Comparison of ENCODE assay signal across 17 cellular contexts in the genomic region with DNA sequence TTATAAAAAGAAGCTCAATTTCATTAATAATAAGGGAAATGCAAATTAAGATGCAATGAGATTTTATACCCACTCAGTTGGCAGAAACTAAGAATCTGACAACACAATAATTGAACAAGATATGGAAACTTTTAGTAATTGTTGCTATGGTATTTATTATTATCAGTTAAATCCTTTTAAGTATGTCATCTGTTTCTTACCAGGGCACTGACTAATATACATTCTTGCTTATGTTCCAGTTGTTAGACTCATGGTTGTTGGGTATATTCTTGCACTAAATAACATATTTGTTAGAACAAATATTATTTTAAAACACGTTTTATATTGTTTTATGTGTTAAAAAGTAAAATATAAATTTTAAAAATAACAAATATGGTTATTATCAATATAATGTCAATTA.
A peak's percentile ranks its signal among the peaks of the same experiment; 100 is the strongest.
DNase-seq lines count a peak whose midpoint lies in the region; ATAC-seq, FAIRE-seq and TF ChIP-seq lines count a peak whose summit lies in the region.
"Had no signal": no experiment of that assay in that cellular context is flagged by ENCODE, and none has a peak within 500 bp of the region (broad histone marks: within the 10 kb centered on the region; RNA-seq: fewer than 3 reads in every experiment).

No MANE protein-coding gene starts in this region.

- H3K4me1 ChIP-seq in GM23248 (ENCODE audit: insufficient read depth): peaks cover 14% of the 10 kb centered on the region; the same call in 1 of the 2 replicates
- H3K4me1 ChIP-seq in small intestine (ENCODE audit: control insufficient read depth in 2 of 2, insufficient read depth in 1 of 2, low read depth in 1 of 2, low read length in 1 of 2): no peaks in the 10 kb centered on the region
- H3K4me1 ChIP-seq: BLaER1 had no signal

- H3K9me3 Mint-ChIP-seq in activated CD8-positive, alpha-beta memory T cell treated with anti-CD3 and anti-CD28 coated beads, Interleukin-2, amount 10 ng/mL, durations not matched to agents 7 days and 5 days (ENCODE audit: low read depth): no peaks in the 10 kb centered on the region
- H3K9me3 Mint-ChIP-seq: GM23338 had no signal

- no peaks in the 10 kb centered on the region for H3K4me1 Mint-ChIP-seq in activated CD8-positive, alpha-beta memory T cell treated with anti-CD3 and anti-CD28 coated beads, Interleukin-2, amount 10 ng/mL, durations not matched to agents 7 days and 5 days
- H3K4me1 Mint-ChIP-seq: CD8-positive, alpha-beta memory T cell had no signal

- FAIRE-seq in small intestine (lab: Jason Lieb, UNC): peak; percentile 15
- FAIRE-seq: GM12878, GM18507 had no signal

- H3K9me3 ChIP-seq in GM23248 (ENCODE audit: low read depth) (no peaks in the 10 kb centered on the region), small intestine (ENCODE audit: control insufficient read depth, low read depth) (no peaks in the 10 kb centered on the region)
- H3K9me3 ChIP-seq: BLaER1 had no signal

- in situ Hi-C loops in GM23248 (cut with MboI): no loop called here

- H3K9ac ChIP-seq in GM23248: no peak overlapping the region
- H3K9ac ChIP-seq: BLaER1 had no signal

- no peaks in the 10 kb centered on the region for H3K27me3 Mint-ChIP-seq in activated CD8-positive, alpha-beta memory T cell treated with anti-CD3 and anti-CD28 coated beads, Interleukin-2, amount 10 ng/mL, durations not matched to agents 7 days and 5 days
- H3K27me3 Mint-ChIP-seq: CD8-positive, alpha-beta memory T cell had no signal

- H3F3A ChIP-seq in GM23248 (ENCODE audit: insufficient read depth): 0 out of 2 replicates have a peak, but pooled peaks cover 5% of the 10 kb centered on the region

- H3K27ac ChIP-seq in GM23248: no peak overlapping the region
- H3K27ac ChIP-seq in small intestine (ENCODE audit: low read depth in 1 of 2, low read length in 1 of 2): no peak overlapping the region
- H3K27ac ChIP-seq: BLaER1 had no signal

- ATAC-seq in GM18909 (IDR thresholded peaks at IDR 0.05; ENCODE audit: poor library complexity, unreplicated experiment): no peak
- no peak for ATAC-seq in activated CD8-positive, alpha-beta memory T cell treated with anti-CD3 and anti-CD28 coated beads, Interleukin-2, amount 10 ng/mL, durations not matched to agents 7 days and 5 days
- ATAC-seq: GM12878, GM23338 had no signal

- no peaks in the 10 kb centered on the region for H3K36me3 Mint-ChIP-seq in activated CD8-positive, alpha-beta memory T cell treated with anti-CD3 and anti-CD28 coated beads, Interleukin-2, amount 10 ng/mL, durations not matched to agents 7 days and 5 days
- H3K36me3 Mint-ChIP-seq: CD8-positive, alpha-beta memory T cell had no signal

- H3K4me3 Mint-ChIP-seq in activated CD8-positive, alpha-beta memory T cell treated with anti-CD3 and anti-CD28 coated beads, Interleukin-2, amount 10 ng/mL, durations not matched to agents 7 days and 5 days: no peak overlapping the region
- H3K4me3 Mint-ChIP-seq: CD8-positive, alpha-beta memory T cell; GM23338 had no signal

- no peak overlapping the region for H3K4me2 ChIP-seq in GM23248 (ENCODE audit: unreplicated experiment)
- H3K4me2 ChIP-seq: BLaER1, GM23338 had no signal

- H4K20me1 ChIP-seq in GM23248 (ENCODE audit: insufficient read depth): no peaks in the 10 kb centered on the region
- H4K20me1 ChIP-seq: BLaER1 had no signal

- CTCF ChIA-PET in activated CD8-positive, alpha-beta memory T cell treated with anti-CD3 and anti-CD28 coated beads, Interleukin-2, amount 10 ng/mL, durations not matched to agents 7 days and 5 days (lab: Charles Lee): no interaction called here

- DNase-seq in GM23248 (peak; percentile 74), cardiac fibroblast (ENCODE audit: low read depth in 2 of 2) (peak; percentile 34 to 41), fibroblast of the aortic adventitia (ENCODE audit: low read depth) (peak; percentile 69), small intestine (no peak), SIG-M5 (lab: John Stamatoyannopoulos, UW) (no peak), DMS 273 treated with DMSO at 0.1 percent for 48 hours (lab: John Stamatoyannopoulos, UW) (no peak)
- no peak for DNase-seq in activated CD8-positive, alpha-beta memory T cell treated with anti-CD3 and anti-CD28 coated beads, Interleukin-2, amount 10 ng/mL, durations not matched to agents 7 days and 5 days
- DNase-seq: AML-193; Caco-2; CD8-positive, alpha-beta memory T cell; H7; KBM-7 had no signal

- no peaks in the 10 kb centered on the region for H3K27me3 ChIP-seq in GM23248 (replicated peaks; ENCODE audit: insufficient read depth)
- H3K27me3 ChIP-seq in small intestine (ENCODE audit: control insufficient read depth in 2 of 2, insufficient read depth in 2 of 2, low read length in 2 of 2): no peaks in the 10 kb centered on the region
- H3K27me3 ChIP-seq: BLaER1 had no signal

- H3K36me3 ChIP-seq in GM23248 (ENCODE audit: low read depth): no peaks in the 10 kb centered on the region
- no peaks in the 10 kb centered on the region for H3K36me3 ChIP-seq in small intestine (ENCODE audit: control insufficient read depth in 2 of 2, insufficient read depth in 2 of 2, low read length in 2 of 2)
- H3K36me3 ChIP-seq: BLaER1 had no signal

- H3K4me3 ChIP-seq in GM23248 (no peak overlapping the region), cardiac fibroblast (replicated peaks in 1 of 2; ENCODE audit: low read depth in 2 of 2, low read length in 2 of 2) (no peak overlapping the region), fibroblast of the aortic adventitia (ENCODE audit: low read depth, low read length) (no peak overlapping the region), small intestine (ENCODE audit: low read depth in 1 of 2, low read length in 2 of 2) (no peak overlapping the region)
- H3K4me3 ChIP-seq: BLaER1, GM12878, GM23338 had no signal

- no peaks in the 10 kb centered on the region for H3K9me2 ChIP-seq in GM23248 (ENCODE audit: insufficient read depth)

- TF ChIP-seq CTCF in cardiac fibroblast (IDR thresholded peaks at IDR 0.05; ENCODE audit: low read depth, low read length) (no peak), fibroblast of the aortic adventitia (IDR thresholded peaks at IDR 0.05; ENCODE audit: insufficient read depth, low read length) (no peak)

- H3K27ac Mint-ChIP-seq in activated CD8-positive, alpha-beta memory T cell treated with anti-CD3 and anti-CD28 coated beads, Interleukin-2, amount 10 ng/mL, durations not matched to agents 7 days and 5 days: no peak overlapping the region
- H3K27ac Mint-ChIP-seq: CD8-positive, alpha-beta memory T cell; GM23338 had no signal

- no peaks in the 10 kb centered on the region for H3K79me2 ChIP-seq in GM23248 (ENCODE audit: insufficient read depth)

- H2AFZ ChIP-seq in GM23248: no peak overlapping the region
- H2AFZ ChIP-seq: GM23338 had no signal

- whole genome bisulfite sequencing in GM23248 (ENCODE audit: low coverage in 1 of 2, low lambda C conversion rate in 2 of 2, missing lambda C conversion rate in 2 of 2), 2 experiments: 36 to 40% methylated on average over 1 of the region's 1 CpG
- WGBS in small intestine, 3 donors: 59 to 69% (median 66%) methylated on average over 1 of the region's 1 CpG

Comparison
In these comparisons a context has a peak if more than half of its experiments do, and no peak if none do; other contexts are left out.
1. DNase-seq: peak in GM23248 (single experiment), cardiac fibroblast (2 of 2) and fibroblast of the aortic adventitia (single experiment); none in small intestine (single experiment), SIG-M5 (single experiment), DMS 273 treated with DMSO at 0.1 percent for 48 hours (single experiment) and activated CD8-positive, alpha-beta memory T cell treated with anti-CD3 and anti-CD28 coated beads, Interleukin-2, amount 10 ng/mL, durations not matched to agents 7 days and 5 days (single experiment).